ENCODE assay signal across 22 cellular contexts in the genomic region with DNA sequence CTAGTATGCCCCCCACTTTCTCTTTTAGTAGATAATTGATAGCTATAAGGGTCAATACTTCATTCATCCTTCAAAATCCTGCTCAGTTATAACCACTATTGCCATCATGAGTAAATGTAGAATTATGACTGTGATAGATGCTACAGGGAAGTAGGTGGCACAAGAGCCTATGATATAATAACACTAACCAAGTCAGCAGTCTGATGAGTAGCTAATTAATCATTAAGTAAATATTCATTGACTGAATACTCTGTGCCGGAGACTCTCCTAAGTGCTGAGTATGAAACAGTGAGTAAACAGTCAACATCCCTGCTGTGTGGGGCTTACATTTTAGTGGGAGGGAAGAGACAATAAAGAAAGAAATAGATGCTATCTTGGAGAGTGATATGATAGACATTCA.
DNase-seq lines count a peak whose midpoint lies in the region; ATAC-seq and TF ChIP-seq lines count a peak whose summit lies in the region.
"Had no signal": no experiment of that assay in that cellular context is flagged by ENCODE, and none has a peak within 500 bp of the region (broad histone marks: within the 10 kb centered on the region; RNA-seq: fewer than 3 reads in every experiment).

No MANE protein-coding gene starts in this region.

- no peak for TF ChIP-seq CTCF in epithelial cell of esophagus (IDR thresholded peaks at IDR 0.05; ENCODE audit: insufficient read depth, low read depth, low read length, missing control alignments)

- no peak overlapping the region for H3K4me3 ChIP-seq in epithelial cell of esophagus (ENCODE audit: low read length)
- H3K4me3 ChIP-seq: BLaER1 had no signal

- DNase-seq in NCI-H510A treated with DMSO at 0.1 percent for 48 hours (lab: John Stamatoyannopoulos, UW) (peak; percentile 11), NCI-H510A (lab: John Stamatoyannopoulos, UW) (no peak), RKO (ENCODE audit: low spot score) (peak; percentile 38), epithelial cell of esophagus (ENCODE audit: low read depth) (peak; percentile 84), GDM1 (lab: John Stamatoyannopoulos, UW) (no peak), NCI-H1105 treated with DMSO at 0.1 percent for 48 hours (lab: John Stamatoyannopoulos, UW) (no peak)
- DNase-seq: ACHN; Caco-2; CD4-positive, alpha-beta T cell; DMS 273 treated with DMSO at 0.1 percent for 48 hours; GOT3; HCEC 1CT; NCI-H1417 treated with DMSO at 0.1 percent for 48 hours; NCI-H187; NCI-H446; NCI-H774; RPMI8226; SIG-M5 had no signal

- ATAC-seq in HG02884 (IDR thresholded peaks at IDR 0.05; ENCODE audit: unreplicated experiment) (no peak), HG03457 (IDR thresholded peaks at IDR 0.05; ENCODE audit: unreplicated experiment) (no peak)
- ATAC-seq: SK-N-SH treated with all-trans-retinoic acid at 6 μM for 48 hours had no signal

Comparison
In these comparisons a context has a peak if more than half of its experiments do, and no peak if none do; other contexts are left out.
1. DNase-seq: peak in NCI-H510A treated with DMSO at 0.1 percent for 48 hours (single experiment), RKO (single experiment) and epithelial cell of esophagus (single experiment); none in NCI-H510A (single experiment), GDM1 (single experiment) and NCI-H1105 treated with DMSO at 0.1 percent for 48 hours (single experiment).